ENCODE assay signal across 9 cellular contexts in the genomic region with DNA sequence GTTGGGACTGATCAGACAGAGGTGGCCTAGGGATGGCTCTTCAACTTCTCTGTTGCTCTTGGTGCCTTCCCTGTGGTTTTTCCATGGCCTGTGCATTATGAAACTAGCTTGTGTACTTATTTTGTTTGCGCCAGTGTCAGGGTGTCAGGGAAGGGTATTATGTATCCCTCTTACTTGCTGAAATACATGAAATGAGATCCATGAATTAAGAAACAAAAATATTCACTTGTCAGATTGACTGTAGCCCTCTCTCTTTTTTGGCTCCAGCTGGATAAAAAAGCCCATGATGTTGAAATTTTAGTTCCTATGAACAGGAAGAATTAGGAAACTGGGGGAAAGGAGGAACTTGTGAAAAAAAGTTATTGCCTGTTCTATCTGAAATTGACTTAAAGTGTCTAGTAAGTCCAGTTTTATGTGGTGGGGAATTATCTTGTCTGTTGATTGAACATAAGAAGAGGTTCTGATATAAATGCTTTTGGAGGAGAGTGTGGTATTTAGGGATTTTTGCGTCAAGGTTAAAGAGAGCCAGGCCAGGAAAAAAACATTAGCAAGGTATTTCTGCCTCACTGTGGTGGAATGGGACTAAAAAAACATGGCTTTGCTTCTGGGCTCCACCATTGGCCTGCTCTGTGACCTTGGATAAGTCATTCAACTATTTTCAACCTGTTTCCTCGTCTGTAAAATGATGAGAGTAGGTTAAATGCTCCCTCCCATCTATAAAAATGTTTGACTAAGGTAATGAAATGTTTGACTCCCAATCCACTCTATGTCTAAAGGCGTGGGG. TPM values are rescaled to one million over a fixed set of nuclear protein-coding genes. Genes with fewer than 3 reads are reported as not detected.
DNase-seq lines count a peak whose midpoint lies in the region; ATAC-seq and TF ChIP-seq lines count a peak whose summit lies in the region.
"Had no signal": no experiment of that assay in that cellular context is flagged by ENCODE, and none has a peak within 500 bp of the region (broad histone marks: within the 10 kb centered on the region; RNA-seq: fewer than 3 reads in every experiment).

No MANE protein-coding gene starts in this region.

- no peak for TF ChIP-seq CTCF in right lobe of liver (IDR thresholded peaks at IDR 0.05)
- no peak for TF ChIP-seq CTCF in upper lobe of left lung (IDR thresholded peaks at IDR 0.05)

- DNase-seq in activated naive CD4-positive, alpha-beta T cell treated with Interleukin-2 at 50 U/mL for 16 hours = no peak
- no peak for DNase-seq in central memory CD8-positive, alpha-beta T cell (ENCODE audit: low spot score in 2 of 2)
- DNase-seq in right lobe of liver (no peak), upper lobe of left lung (no peak), nucleus accumbens (lab: John Stamatoyannopoulos, UW) (no peak), SHP77 treated with DMSO at 0.1 percent for 48 hours (lab: John Stamatoyannopoulos, UW) (no peak)
- DNase-seq: stomach had no signal

- ATAC-seq in central memory CD8-positive, alpha-beta T cell (replicated peaks; ENCODE audit: extremely low read depth, poor library complexity, severe bottlenecking) = no peak
- ATAC-seq in right lobe of liver (peak; percentile 29 to 61 (median 42)), upper lobe of left lung (ENCODE audit: low FRiP score in 2 of 2) (peak in 1 of 2 donors; percentile 35), HG02981 (IDR thresholded peaks at IDR 0.05; ENCODE audit: unreplicated experiment) (no peak)

- peaks cover 8% of the 10 kb centered on the region for H3K36me3 Mint-ChIP-seq in activated naive CD4-positive, alpha-beta T cell treated with anti-CD3 and anti-CD28 coated beads, Interleukin-2, amount 50 U/mL, for 24 hours
- peaks cover 9% of the 10 kb centered on the region for H3K36me3 Mint-ChIP-seq in central memory CD8-positive, alpha-beta T cell (ENCODE audit: insufficient read depth)

- H3K4me3 ChIP-seq in right lobe of liver (no peak overlapping the region), upper lobe of left lung (no peak overlapping the region)
- H3K4me3 ChIP-seq: stomach had no signal

- no peaks in the 10 kb centered on the region for H3K27me3 Mint-ChIP-seq in activated naive CD4-positive, alpha-beta T cell treated with anti-CD3 and anti-CD28 coated beads, Interleukin-2, amount 50 U/mL, for 24 hours
- H3K27me3 Mint-ChIP-seq in central memory CD8-positive, alpha-beta T cell = no peaks in the 10 kb centered on the region

- 24% methylated on average over 4 of the region's 4 CpGs for WGBS in right lobe of liver (ENCODE audit: insufficient coverage, low coverage, low lambda C conversion rate, missing lambda C conversion rate)
- WGBS in upper lobe of left lung, 2 donors = 84% methylated on average over 4 of the region's 4 CpGs

- H3K27ac Mint-ChIP-seq in activated naive CD4-positive, alpha-beta T cell treated with anti-CD3 and anti-CD28 coated beads, Interleukin-2, amount 50 U/mL, for 24 hours = peak overlapping the region; percentile 88
- H3K27ac Mint-ChIP-seq in central memory CD8-positive, alpha-beta T cell (ENCODE audit: low read depth) = peak overlapping the region; percentile 90

- H3K9me3 ChIP-seq in right lobe of liver = no peaks in the 10 kb centered on the region
- no peaks in the 10 kb centered on the region for H3K9me3 ChIP-seq in upper lobe of left lung
- H3K9me3 ChIP-seq: stomach had no signal

- H3K9me3 Mint-ChIP-seq in activated naive CD4-positive, alpha-beta T cell treated with anti-CD3 and anti-CD28 coated beads, Interleukin-2, amount 50 U/mL, for 24 hours = peaks cover 5% of the 10 kb centered on the region
- H3K9me3 Mint-ChIP-seq in central memory CD8-positive, alpha-beta T cell = no peaks in the 10 kb centered on the region

- peaks cover 81% of the 10 kb centered on the region for H3K4me1 Mint-ChIP-seq in activated naive CD4-positive, alpha-beta T cell treated with anti-CD3 and anti-CD28 coated beads, Interleukin-2, amount 50 U/mL, for 24 hours
- peaks cover 60% of the 10 kb centered on the region for H3K4me1 Mint-ChIP-seq in central memory CD8-positive, alpha-beta T cell

- H3K27me3 ChIP-seq in right lobe of liver = no peaks in the 10 kb centered on the region
- H3K27me3 ChIP-seq in upper lobe of left lung = no peaks in the 10 kb centered on the region
- H3K27me3 ChIP-seq: stomach had no signal

- peak overlapping the region in 2 of 3 donors; percentile 6 to 13 for H3K27ac ChIP-seq in right lobe of liver
- peak overlapping the region; percentile 16 to 64 (median 52) for H3K27ac ChIP-seq in upper lobe of left lung

- TF ChIP-seq EP300 in upper lobe of left lung (IDR thresholded peaks at IDR 0.05) = no peak

- H3K4me1 ChIP-seq in right lobe of liver (peaks cover 0 to 78% (median 19%) of the 10 kb centered on the region in 4 donors), upper lobe of left lung (peaks cover 24 to 59% (median 44%) of the 10 kb centered on the region in 4 donors)

- H3K36me3 ChIP-seq in right lobe of liver (peaks cover 0 to 32% (median 9%) of the 10 kb centered on the region in 4 donors), upper lobe of left lung (peaks cover 0 to 27% (median 9%) of the 10 kb centered on the region in 4 donors)

- no peak overlapping the region for H3K4me3 Mint-ChIP-seq in activated naive CD4-positive, alpha-beta T cell treated with anti-CD3 and anti-CD28 coated beads, Interleukin-2, amount 50 U/mL, for 24 hours
- H3K4me3 Mint-ChIP-seq in central memory CD8-positive, alpha-beta T cell = no peak overlapping the region

- intact Hi-C loops in right lobe of liver (cut with DNase I) = no loop called here

- no peak for TF ChIP-seq POLR2A in right lobe of liver (IDR thresholded peaks at IDR 0.05)
- no peak for TF ChIP-seq POLR2A in upper lobe of left lung (IDR thresholded peaks at IDR 0.05)

RNA-seq across cellular contexts. Expression of gene UGP2, which starts 12.0 kb away (rescaled TPM):
- total RNA-seq in right lobe of liver (100 to 1,000 TPM; 276 to 691 (median 425) TPM), upper lobe of left lung (100 to 1,000 TPM in 5 of 6 donors, 10 to 100 TPM in 1; 99.3 to 162 (median 115) TPM)

Comparison
In these comparisons a context has a peak if more than half of its experiments do, and no peak if none do; other contexts are left out.
1. ATAC-seq: peak in right lobe of liver (4 of 4); none in central memory CD8-positive, alpha-beta T cell (single experiment) and HG02981 (single experiment).